ENCODE assay signal across 24 cellular contexts in genomic region chr3:142165194-142165593, GRCh38. TPM values are rescaled to one million over a fixed set of nuclear protein-coding genes. Genes with fewer than 3 reads are reported as not detected.
DNase-seq lines count a peak whose midpoint lies in the region; TF ChIP-seq lines count a peak whose summit lies in the region.
"Had no signal": no experiment of that assay in that cellular context is flagged by ENCODE, and none has a peak within 500 bp of the region (broad histone marks: within the 10 kb centered on the region; RNA-seq: fewer than 3 reads in every experiment).

No MANE protein-coding gene starts in this region.

- H3K27me3 ChIP-seq in vagina = no peaks in the 10 kb centered on the region
- H3K27me3 ChIP-seq: BLaER1, colonic mucosa, stomach, thyroid gland had no signal

- no peaks in the 10 kb centered on the region for H3K9me3 ChIP-seq in vagina
- H3K9me3 ChIP-seq: BLaER1, colonic mucosa, stomach, thyroid gland had no signal

- no peak for TF ChIP-seq POLR2A in vagina (IDR thresholded peaks at IDR 0.05)

- DNase-seq in ACHN = peak; percentile 22
- DNase-seq in HT1080 (ENCODE audit: low read depth) = peak; percentile 71
- peak; percentile 40 for DNase-seq in RPMI7951 (ENCODE audit: low read depth)
- peak; percentile 26 for DNase-seq in glomerular visceral epithelial cell (ENCODE audit: extremely low spot score)
- no peak for DNase-seq in activated naive CD4-positive, alpha-beta T cell treated with anti-CD3 and anti-CD28 coated beads, Interleukin-2, amount 50 U/mL, for 16 hours
- DNase-seq in ureter (ENCODE audit: low spot score) = no peak
- no peak for DNase-seq in vagina (ENCODE audit: extremely low spot score in 2 of 2)
- DNase-seq in Kasumi-1 (lab: John Stamatoyannopoulos, UW) = no peak
- DNase-seq: activated CD4-positive, alpha-beta T cell treated with anti-CD3 and anti-CD28 coated beads for 36 hours; colonic mucosa; effector memory CD4-positive, alpha-beta T cell; kidney; left ventricle myocardium superior; NCI-H1092 treated with DMSO at 0.1 percent for 48 hours; NCI-H187 treated with DMSO at 0.1 percent for 48 hours; NCI-H526; PC-9; posterior cingulate gyrus; right cardiac atrium; SIG-M5; stomach; T-helper 9 cell; thyroid gland had no signal

- intact Hi-C loops in vagina (cut with DNase I) = no loop called here

- no peak overlapping the region for H3K27ac ChIP-seq in vagina
- H3K27ac ChIP-seq: BLaER1, colonic mucosa, PC-9, stomach, thyroid gland had no signal

- TF ChIP-seq CTCF in vagina (IDR thresholded peaks at IDR 0.05) = no peak

- no peak overlapping the region for H3K4me3 ChIP-seq in vagina
- H3K4me3 ChIP-seq: BLaER1, colonic mucosa, PC-9, stomach, thyroid gland had no signal

- in situ Hi-C loops in ACHN (cut with HindIII; ENCODE audit: low pct_ligation_motif_present, low pct_unique_long_range_greater_than_20kb, low sequenced_read_pairs) = no loop called here

- H3K36me3 ChIP-seq in vagina = peaks cover 0 to 4% of the 10 kb centered on the region in 2 donors
- H3K36me3 ChIP-seq: colonic mucosa had no signal

- no peaks in the 10 kb centered on the region for H3K4me1 ChIP-seq in vagina
- H3K4me1 ChIP-seq: BLaER1, colonic mucosa, stomach, thyroid gland had no signal

RNA-seq across cellular contexts. Expression of gene TFDP2, which starts 15.8 kb away (rescaled TPM):
- 71.3 and 87.7 TPM in 2 replicates for total RNA-seq in HT1080 (2014; rRNA removed; shearing (Covaris generic))
- polyA plus RNA-seq in HT1080 (2015; cell fraction: cytosol; rRNA removed) = 83.5 and 98.2 TPM in 2 replicates
- polyA plus RNA-seq in HT1080 (2015; cell fraction: nucleus; rRNA removed) = 64.1 and 428 TPM in 2 replicates
- 37.5 and 45.8 TPM in 2 replicates for total RNA-seq in RPMI7951 (2014; rRNA removed; shearing (Covaris generic))
- total RNA-seq in ureter = 42.1 TPM
- total RNA-seq in vagina = 24.8 TPM

Comparison
In these comparisons a context has a peak if more than half of its experiments do, and no peak if none do; other contexts are left out.
1. DNase-seq: peak in ACHN (single experiment), HT1080 (single experiment), RPMI7951 (single experiment) and glomerular visceral epithelial cell (single experiment); none in activated naive CD4-positive, alpha-beta T cell treated with anti-CD3 and anti-CD28 coated beads, Interleukin-2, amount 50 U/mL, for 16 hours (single experiment), ureter (single experiment), vagina (0 of 2) and Kasumi-1 (0 of 2).